In the genomic region with DNA sequence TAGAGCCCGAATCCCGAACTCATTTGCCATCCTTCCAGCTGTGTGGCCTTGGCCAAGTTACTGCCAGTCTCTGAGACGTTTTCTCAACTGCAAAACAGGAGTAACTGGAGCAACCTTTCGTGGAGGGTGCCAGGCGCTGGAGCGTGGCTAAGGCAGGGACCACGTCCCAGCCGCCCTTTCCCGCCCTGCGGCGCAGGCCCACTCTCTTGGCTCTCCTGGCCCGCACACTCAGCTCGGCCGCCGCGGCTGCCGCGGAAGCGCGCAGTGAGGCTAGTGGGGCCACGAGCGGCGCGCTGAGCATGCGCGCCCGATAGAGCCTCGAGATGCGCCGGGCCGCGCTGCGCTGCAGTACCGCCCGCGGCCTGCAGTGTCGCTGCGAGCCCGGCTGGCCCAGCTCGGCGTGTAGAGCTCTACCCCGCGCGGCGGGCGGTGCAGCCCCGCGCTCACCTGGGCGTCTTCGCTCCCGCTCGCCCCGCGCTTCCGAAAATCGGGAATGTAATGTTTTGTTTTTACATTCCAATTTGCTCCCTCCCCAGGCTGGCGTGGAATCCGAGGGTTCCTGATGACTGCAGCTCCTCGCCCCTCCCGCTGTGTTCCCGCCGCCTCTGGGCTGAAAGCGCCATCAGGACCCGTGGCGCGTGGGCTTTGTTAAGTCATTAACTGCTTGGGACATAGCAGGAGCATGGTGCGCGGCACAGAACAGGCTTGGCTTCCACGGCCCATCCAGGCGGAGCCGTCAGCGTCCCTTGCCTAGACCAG, we compare ENCODE assay signal across 8 cellular contexts. TPM values are rescaled to one million over a fixed set of nuclear protein-coding genes. Genes with fewer than 3 reads are reported as not detected.
DNase-seq lines count a peak whose midpoint lies in the region; ATAC-seq and TF ChIP-seq lines count a peak whose summit lies in the region.

No MANE protein-coding gene starts in this region.

- H3K4me3 ChIP-seq in Peyer's patch = peak overlapping the region; percentile 2 to 39 (median 37)
- peak overlapping the region; percentile 26 to 41 for H3K4me3 ChIP-seq in vagina

- DNase-seq in Peyer's patch = peak; percentile 45 to 81 (median 76)
- peak; percentile 65 for DNase-seq in activated gamma-delta T cell treated with Interleukin-2 at 50 U/mL for 16 hours
- peak; percentile 16 for DNase-seq in globus pallidus (ENCODE audit: low spot score)
- DNase-seq in pons (ENCODE audit: low spot score) = peak; percentile 41
- no peak for DNase-seq in vagina (ENCODE audit: extremely low spot score in 2 of 2)
- DNase-seq in SW 1271 (lab: John Stamatoyannopoulos, UW) = no peak

- peak; percentile 73 to 94 (median 91) for TF ChIP-seq CTCF in Peyer's patch (IDR thresholded peaks at IDR 0.05)
- peak; percentile 25 to 70 (median 67) for TF ChIP-seq CTCF in vagina (IDR thresholded peaks at IDR 0.05)

- ATAC-seq in GM18519 (IDR thresholded peaks at IDR 0.05; ENCODE audit: low FRiP score, unreplicated experiment) (peak; percentile 70), HG02970 (IDR thresholded peaks at IDR 0.05; ENCODE audit: low FRiP score, unreplicated experiment) (peak; percentile 66)

- H3K9me3 ChIP-seq in Peyer's patch (no peaks in the 10 kb centered on the region), vagina (no peaks in the 10 kb centered on the region)

- intact Hi-C loops in vagina (cut with DNase I) = no loop called here

- H3K27ac ChIP-seq in Peyer's patch (no peak overlapping the region), vagina (no peak overlapping the region)

- H3K27me3 ChIP-seq in Peyer's patch (no peaks in the 10 kb centered on the region), vagina (no peaks in the 10 kb centered on the region)

- H3K4me1 ChIP-seq in Peyer's patch (peaks cover 0 to 12% (median 5%) of the 10 kb centered on the region in 4 donors), vagina (peaks cover 14% of the 10 kb centered on the region)

- H3K36me3 ChIP-seq in Peyer's patch (no peaks in the 10 kb centered on the region), vagina (no peaks in the 10 kb centered on the region)

- TF ChIP-seq POLR2A in Peyer's patch (IDR thresholded peaks at IDR 0.05) (no peak), vagina (IDR thresholded peaks at IDR 0.05) (no peak)

RNA-seq across cellular contexts. Expression of gene ZNF518B, which starts 4.0 kb away (rescaled TPM):
- total RNA-seq in Peyer's patch = 10 to 100 TPM; 13.2 to 26.1 (median 19.7) TPM
- 38.3 TPM for total RNA-seq in vagina

Comparison
In these comparisons a context has a peak if more than half of its experiments do, and no peak if none do; other contexts are left out.
1. DNase-seq: peak in Peyer's patch (3 of 3), activated gamma-delta T cell treated with Interleukin-2 at 50 U/mL for 16 hours (single experiment), globus pallidus (single experiment) and pons (single experiment); none in vagina (0 of 2) and SW 1271 (0 of 2).